1 cellular context compared by ENCODE assay signal in genomic region chr5:150217874-150218692, GRCh38.
TF ChIP-seq lines count a peak whose summit lies in the region.

No MANE protein-coding gene starts in this region.

TF ChIP-seq in HepG2, 621 proteins besides CTCF, POLR2A, EP300 and RAD21 (continued from another document):
- peak; percentile 92 for TF ChIP-seq SMC3 (IDR thresholded peaks at IDR 0.05; ENCODE audit: low read length)
- TF ChIP-seq SOX6 (IDR thresholded peaks at IDR 0.05), result no peak
- TF ChIP-seq SOX6 (CRISPR knock-in tag; IDR thresholded peaks at IDR 0.05), result 0 out of 2 replicates have a peak, but pooled peaks have one; percentile 25
- TF ChIP-seq SALL1 (CRISPR knock-in tag; IDR thresholded peaks at IDR 0.05), result 0 out of 2 replicates have a peak, but pooled peaks have one; percentile 30
- 0 out of 2 replicates have a peak, but pooled peaks have one; percentile 34 for TF ChIP-seq SOX5 (CRISPR knock-in tag; IDR thresholded peaks at IDR 0.05; ENCODE audit: borderline replicate concordance)
- 0 out of 2 replicates have a peak, but pooled peaks have one; percentile 25 for TF ChIP-seq POGK (CRISPR knock-in tag; conservative IDR thresholded peaks at IDR 0.05)
- TF ChIP-seq ZNF275 (CRISPR knock-in tag; IDR thresholded peaks at IDR 0.05; ENCODE audit: borderline replicate concordance), result no peak
- TF ChIP-seq NR2F6 (IDR thresholded peaks at IDR 0.05), result peak; percentile 20; the same call in 1 of the 2 replicates
- peak; percentile 62; the same call in 1 of the 2 replicates for TF ChIP-seq NR2F6 (CRISPR knock-in tag; IDR thresholded peaks at IDR 0.05)
- TF ChIP-seq MTERF4 (CRISPR knock-in tag; IDR thresholded peaks at IDR 0.05), result no peak
- TF ChIP-seq BORCS8-MEF2B (CRISPR knock-in tag; IDR thresholded peaks at IDR 0.05), result 0 out of 2 replicates have a peak, but pooled peaks have one; percentile 41
- TF ChIP-seq ZFP91 (CRISPR knock-in tag; IDR thresholded peaks at IDR 0.05; ENCODE audit: borderline replicate concordance), result peak; percentile 42; the same call in 1 of the 2 replicates
- TF ChIP-seq ARID5B (CRISPR knock-in tag; IDR thresholded peaks at IDR 0.05), result 0 out of 2 replicates have a peak, but pooled peaks have one; percentile 13
